Comparison of ENCODE assay signal across 1 cellular context in the genomic region with DNA sequence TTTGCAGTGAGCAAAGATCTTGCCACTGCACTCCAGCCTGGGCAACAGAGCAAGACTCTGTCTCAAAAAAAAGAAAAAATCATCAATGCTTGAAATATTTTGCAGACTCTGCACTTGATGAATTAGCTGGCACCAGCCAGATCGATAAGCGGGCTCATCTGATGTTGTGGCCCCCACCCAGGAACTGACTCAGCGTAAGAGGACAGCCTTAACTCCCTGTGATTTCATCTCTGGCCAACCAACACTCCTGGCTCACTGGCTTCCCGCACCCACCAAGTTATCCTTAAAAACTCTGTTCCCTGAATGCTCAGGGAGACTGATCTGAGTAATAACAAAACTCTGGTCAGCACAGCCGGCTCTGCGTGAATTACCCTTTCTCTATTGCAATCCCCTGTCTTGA.
TF ChIP-seq lines count a peak whose summit lies in the region.

No MANE protein-coding gene starts in this region.

TF ChIP-seq in K562, 482 proteins besides CTCF, POLR2A, EP300 and RAD21 (continued from another document):
- TF ChIP-seq JUND (IDR thresholded peaks at IDR 0.05; ENCODE audit: borderline replicate concordance, low read depth, low read length), result peak; percentile 39; the same call in 1 of the 2 replicates
- TF ChIP-seq JUND (tag; IDR thresholded peaks at IDR 0.05; ENCODE audit: borderline replicate concordance, low read depth, low read length), result peak; percentile 33; the same call in 1 of the 3 replicates
- TF ChIP-seq FOSL1 (tag; conservative IDR thresholded peaks at IDR 0.05), result peak; percentile 64
- TF ChIP-seq CSDE1 (IDR thresholded peaks at IDR 0.05), result no peak
- TF ChIP-seq LCOR (CRISPR knock-in tag; IDR thresholded peaks at IDR 0.05), result no peak
- no peak for TF ChIP-seq ZNF143 (CRISPR knock-in tag; IDR thresholded peaks at IDR 0.05)
- TF ChIP-seq SMARCA5 (IDR thresholded peaks at IDR 0.05), result no peak
- no peak for TF ChIP-seq NCOA4 (IDR thresholded peaks at IDR 0.05; ENCODE audit: partially characterized antibody)
- TF ChIP-seq ZNF695 (CRISPR knock-in tag; IDR thresholded peaks at IDR 0.05), result no peak
- TF ChIP-seq FOXA1 (IDR thresholded peaks at IDR 0.05; ENCODE audit: borderline replicate concordance), result no peak
- TF ChIP-seq NFIX (CRISPR knock-in tag; IDR thresholded peaks at IDR 0.05; ENCODE audit: low read depth), result no peak
TF ChIP-seq in K562: peak in this region for 6.
